Comparison of ENCODE assay signal across 27 cellular contexts in the genomic region with DNA sequence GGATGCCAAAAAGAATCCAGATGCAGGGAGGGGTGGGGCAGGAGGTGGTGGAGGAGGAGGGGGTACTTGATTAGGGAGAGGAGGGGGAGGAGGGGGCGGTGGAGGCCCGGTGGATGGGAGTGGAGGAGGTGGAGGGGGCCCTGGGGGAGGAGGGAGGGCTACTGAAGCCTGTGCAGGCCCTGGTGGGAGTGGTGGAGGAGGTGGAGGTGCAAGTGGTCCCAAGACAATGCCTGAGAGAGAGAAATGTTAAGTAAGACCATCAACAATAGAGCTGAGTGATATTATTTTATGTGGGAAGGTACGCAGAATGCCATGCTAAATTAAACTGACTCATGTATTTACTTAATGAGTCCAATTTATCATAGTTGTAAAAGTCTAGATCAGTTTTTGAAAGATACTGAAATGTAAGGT.
DNase-seq lines count a peak whose midpoint lies in the region; FAIRE-seq and TF ChIP-seq lines count a peak whose summit lies in the region.
"Had no signal": no experiment of that assay in that cellular context is flagged by ENCODE, and none has a peak within 500 bp of the region (broad histone marks: within the 10 kb centered on the region; RNA-seq: fewer than 3 reads in every experiment).

No MANE protein-coding gene starts in this region.

- no peak for FAIRE-seq in bronchial epithelial cell (lab: Jason Lieb, UNC)
- FAIRE-seq: GM18507 had no signal

- H3K4me3 ChIP-seq in H7 (ENCODE audit: insufficient read depth, low read depth, low read length) (no peak overlapping the region), bronchial epithelial cell (ENCODE audit: low read depth, low read length) (no peak overlapping the region)
- H3K4me3 ChIP-seq: MG63, SJSA1 had no signal

- H3K36me3 Mint-ChIP-seq in osteocyte (ENCODE audit: unreplicated experiment) (peaks cover 32% of the 10 kb centered on the region), immature natural killer cell (no peaks in the 10 kb centered on the region)
- H3K36me3 Mint-ChIP-seq: CD4-positive, alpha-beta memory T cell had no signal

- no peaks in the 10 kb centered on the region for H3K27me3 ChIP-seq in H7 (ENCODE audit: control insufficient read depth, insufficient read depth, low read length)
- no peaks in the 10 kb centered on the region for H3K27me3 ChIP-seq in bronchial epithelial cell (ENCODE audit: control insufficient read depth, insufficient read depth, low read length)
- H3K27me3 ChIP-seq: MG63, SJSA1 had no signal

- H3K27ac Mint-ChIP-seq in osteocyte (ENCODE audit: unreplicated experiment) (peak overlapping the region; percentile 23), immature natural killer cell (no peak overlapping the region)
- H3K27ac Mint-ChIP-seq: CD4-positive, alpha-beta memory T cell had no signal

- TF ChIP-seq CTCF in bronchial epithelial cell (IDR thresholded peaks at IDR 0.05; ENCODE audit: insufficient read depth, low read length, severe bottlenecking) (no peak), osteocyte (IDR thresholded peaks at IDR 0.05) (no peak)

- DNase-seq in H7 (peak; percentile 58), bronchial epithelial cell (ENCODE audit: low read depth) (peak; percentile 25), iPS-NIHi7 (ENCODE audit: extremely low spot score) (peak; percentile 35), osteocyte (ENCODE audit: extremely low spot score, unreplicated experiment) (no peak), NCI-H524 treated with DMSO at 0.1 percent for 48 hours (lab: John Stamatoyannopoulos, UW) (no peak), 8988T (no peak), NCI-H2171 treated with DMSO at 0.1 percent for 48 hours (lab: John Stamatoyannopoulos, UW) (no peak), immature natural killer cell (no peak)
- DNase-seq: C1 segment of cervical spinal cord; CD4-positive, alpha-beta memory T cell; COR-L47; DMS53; GOT3; HCEC 1CT; IMR-90; KG1; MG63; NCI-H1105 treated with DMSO at 0.1 percent for 48 hours; NCI-H146; NCI-H1930; NCI-H2107; NCI-H446 treated with DMSO at 0.1 percent for 48 hours; NCI-H526 treated with DMSO at 0.1 percent for 48 hours; Right ventricle myocardium superior; RPMI8226 had no signal

- H3K4me1 Mint-ChIP-seq in osteocyte (ENCODE audit: unreplicated experiment) (peaks cover 30% of the 10 kb centered on the region), immature natural killer cell (no peaks in the 10 kb centered on the region)
- H3K4me1 Mint-ChIP-seq: CD4-positive, alpha-beta memory T cell had no signal

- H3K27me3 Mint-ChIP-seq in osteocyte (ENCODE audit: unreplicated experiment): no peaks in the 10 kb centered on the region
- H3K27me3 Mint-ChIP-seq in immature natural killer cell (ENCODE audit: low read depth in 3 of 3): peaks cover 0 to 5% (median 0%) of the 10 kb centered on the region in 3 donors

- H3K4me3 Mint-ChIP-seq in osteocyte (ENCODE audit: unreplicated experiment) (no peak overlapping the region), immature natural killer cell (no peak overlapping the region)
- H3K4me3 Mint-ChIP-seq: CD4-positive, alpha-beta memory T cell had no signal

- peaks cover 7% of the 10 kb centered on the region for H3K36me3 ChIP-seq in H7 (replicated peaks; ENCODE audit: control insufficient read depth, insufficient read depth, low read length)
- H3K36me3 ChIP-seq in bronchial epithelial cell (ENCODE audit: control insufficient read depth, insufficient read depth, low read length): peaks cover 4% of the 10 kb centered on the region

- H3K9me3 Mint-ChIP-seq in osteocyte (ENCODE audit: unreplicated experiment): no peaks in the 10 kb centered on the region
- no peaks in the 10 kb centered on the region for H3K9me3 Mint-ChIP-seq in immature natural killer cell
- H3K9me3 Mint-ChIP-seq: CD4-positive, alpha-beta memory T cell had no signal

Comparison
In these comparisons a context has a peak if more than half of its experiments do, and no peak if none do; other contexts are left out.
1. DNase-seq: peak in H7 (single experiment), bronchial epithelial cell (single experiment) and iPS-NIHi7 (single experiment); none in osteocyte (single experiment), NCI-H524 treated with DMSO at 0.1 percent for 48 hours (single experiment), 8988T (single experiment), NCI-H2171 treated with DMSO at 0.1 percent for 48 hours (single experiment) and immature natural killer cell (0 of 3).